Comparison of ENCODE assay signal across 21 cellular contexts in the genomic region with DNA sequence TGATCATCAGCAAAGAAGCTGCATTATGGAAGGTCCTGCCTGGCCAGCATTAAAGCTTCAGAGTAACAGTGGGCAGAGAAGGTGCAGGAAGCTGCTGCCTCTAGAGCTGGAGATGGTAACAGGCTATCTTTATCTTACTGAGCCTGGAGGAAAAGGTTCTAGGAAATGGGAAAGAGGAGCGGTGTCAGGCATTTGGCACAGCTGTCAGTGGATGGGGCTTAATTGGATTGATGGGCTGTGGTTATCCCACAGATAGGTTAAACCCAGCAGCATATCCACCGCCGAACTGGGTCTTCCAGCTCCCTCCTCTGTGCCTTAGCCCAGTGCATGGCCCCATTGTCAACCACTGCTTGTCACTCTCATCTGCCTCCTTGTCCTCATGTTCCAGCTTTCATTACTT.
DNase-seq lines count a peak whose midpoint lies in the region; ATAC-seq and TF ChIP-seq lines count a peak whose summit lies in the region.
"Had no signal": no experiment of that assay in that cellular context is flagged by ENCODE, and none has a peak within 500 bp of the region (broad histone marks: within the 10 kb centered on the region; RNA-seq: fewer than 3 reads in every experiment).

No MANE protein-coding gene starts in this region.

- peaks cover 81% of the 10 kb centered on the region for H4K20me1 ChIP-seq in neural progenitor cell (ENCODE audit: low read depth)

- H3K4me3 ChIP-seq in left ventricle myocardium inferior: no peak overlapping the region
- H3K4me3 ChIP-seq in choroid plexus epithelial cell (ENCODE audit: low read depth, low read length): no peak overlapping the region
- no peak overlapping the region for H3K4me3 ChIP-seq in neural progenitor cell
- H3K4me3 ChIP-seq: GM12878, HAP-1, Peyer's patch had no signal

- H3K4me1 ChIP-seq in left ventricle myocardium inferior: peaks cover 100% of the 10 kb centered on the region
- peaks cover 66% of the 10 kb centered on the region for H3K4me1 ChIP-seq in neural progenitor cell
- H3K4me1 ChIP-seq: Caco-2 had no signal

- intact Hi-C loops in left ventricle myocardium inferior (cut with micrococcal nuclease): no loop called here
- intact Hi-C loops in cardiac septum (cut with DNase I): no loop called here

- no peak overlapping the region for H3K9ac ChIP-seq in neural progenitor cell

- peaks cover 2% of the 10 kb centered on the region for H3K27me3 Mint-ChIP-seq in neural progenitor cell (ENCODE audit: insufficient read depth, low read depth)

- H3K27me3 ChIP-seq in left ventricle myocardium inferior (ENCODE audit: low read depth) (no peaks in the 10 kb centered on the region), neural progenitor cell (no peaks in the 10 kb centered on the region)
- H3K27me3 ChIP-seq: Peyer's patch had no signal

- H3K9me3 Mint-ChIP-seq in neural progenitor cell: no peaks in the 10 kb centered on the region

- no peak overlapping the region for H2AFZ ChIP-seq in neural progenitor cell (replicated peaks)

- POLR2A ChIA-PET in HEK293T (lab: Yijun Ruan, JAX): no interaction called here

- H3K36me3 ChIP-seq in left ventricle myocardium inferior (no peaks in the 10 kb centered on the region), neural progenitor cell (no peaks in the 10 kb centered on the region)
- H3K36me3 ChIP-seq: HAP-1, Peyer's patch had no signal

- H3K27ac ChIP-seq in left ventricle myocardium inferior (replicated peaks): peak overlapping the region; percentile 73
- no peak overlapping the region for H3K27ac ChIP-seq in neural progenitor cell
- H3K27ac ChIP-seq in temporal lobe (ENCODE audit: low read depth, low read length): peak overlapping the region; percentile 75
- H3K27ac ChIP-seq: HL-60, Peyer's patch had no signal

- DNase-seq in left ventricle myocardium inferior: no peak
- no peak for DNase-seq in cardiac septum (ENCODE audit: low spot score)
- DNase-seq in choroid plexus epithelial cell (ENCODE audit: low read depth): no peak
- no peak for DNase-seq in neural progenitor cell (ENCODE audit: low spot score)
- no peak for DNase-seq in NCI-H187 treated with DMSO at 0.1 percent for 48 hours (lab: John Stamatoyannopoulos, UW)
- DNase-seq in HEK293T (ENCODE audit: extremely low spot score): no peak
- DNase-seq: 8988T, C1 segment of cervical spinal cord, Caco-2, KBM-7, NCI-H1436 treated with DMSO at 0.1 percent for 48 hours, NCI-H2107, NCI-H446 treated with DMSO at 0.1 percent for 48 hours, NCI-H774, Peyer's patch, Right ventricle myocardium superior had no signal

- peaks cover 100% of the 10 kb centered on the region for H3K79me2 ChIP-seq in neural progenitor cell (ENCODE audit: low read depth)

- peaks cover 23% of the 10 kb centered on the region for H3F3A ChIP-seq in neural progenitor cell (ENCODE audit: low read depth)

- CTCF ChIA-PET in HEK293T (lab: Yijun Ruan, JAX): no interaction called here

- H3K4me1 Mint-ChIP-seq in neural progenitor cell: peaks cover 31% of the 10 kb centered on the region

- no peak overlapping the region for H3K27ac Mint-ChIP-seq in neural progenitor cell

- no peaks in the 10 kb centered on the region for H3K9me3 ChIP-seq in left ventricle myocardium inferior (replicated peaks)
- no peaks in the 10 kb centered on the region for H3K9me3 ChIP-seq in neural progenitor cell (ENCODE audit: low read depth)
- H3K9me3 ChIP-seq: Caco-2, HAP-1, Peyer's patch had no signal

- ATAC-seq in HG03378 (IDR thresholded peaks at IDR 0.05; ENCODE audit: unreplicated experiment): no peak
- ATAC-seq: GM12878 had no signal

- TF ChIP-seq CTCF in left ventricle myocardium inferior (IDR thresholded peaks at IDR 0.05; ENCODE audit: borderline replicate concordance) (no peak), choroid plexus epithelial cell (conservative IDR thresholded peaks at IDR 0.05; ENCODE audit: low read depth, low read length) (peak; percentile 8), neural progenitor cell (IDR thresholded peaks at IDR 0.05) (no peak)

- no peak overlapping the region for H3K4me3 Mint-ChIP-seq in neural progenitor cell

- no peaks in the 10 kb centered on the region for H3K36me3 Mint-ChIP-seq in neural progenitor cell

- peak overlapping the region; percentile 81 for H3K4me2 ChIP-seq in neural progenitor cell

TF ChIP-seq in HEK293T, 16 proteins besides CTCF, POLR2A, EP300 and RAD21:
- TF ChIP-seq TARDBP (IDR thresholded peaks at IDR 0.05) (no peak), FOXA1 (IDR thresholded peaks at IDR 0.05) (no peak), NFRKB (IDR thresholded peaks at IDR 0.05) (no peak), ELF4 (IDR thresholded peaks at IDR 0.05) (no peak), BHLHE40 (IDR thresholded peaks at IDR 0.05; ENCODE audit: borderline replicate concordance) (no peak), L3MBTL2 (conservative IDR thresholded peaks at IDR 0.05) (no peak), CTBP1 (IDR thresholded peaks at IDR 0.05; ENCODE audit: borderline replicate concordance) (no peak), ZNF384 (IDR thresholded peaks at IDR 0.05) (no peak), FOXK2 (IDR thresholded peaks at IDR 0.05) (no peak), SUZ12 (IDR thresholded peaks at IDR 0.05) (no peak)
TF ChIP-seq in HEK293T: peak in this region for 0.
